Comparison of ENCODE assay signal across 14 cellular contexts in genomic region chr1:15180189-15180588, GRCh38. TPM values are rescaled to one million over a fixed set of nuclear protein-coding genes. Genes with fewer than 3 reads are reported as not detected.
A peak's percentile ranks its signal among the peaks of the same experiment; 100 is the strongest.
DNase-seq lines count a peak whose midpoint lies in the region; ATAC-seq and TF ChIP-seq lines count a peak whose summit lies in the region.
"Had no signal": no experiment of that assay in that cellular context is flagged by ENCODE, and none has a peak within 500 bp of the region (broad histone marks: within the 10 kb centered on the region; RNA-seq: fewer than 3 reads in every experiment).

No MANE protein-coding gene starts in this region.

- H3K4me2 ChIP-seq in HCT116 (ENCODE audit: low read length): peak overlapping the region; percentile 83

- H3K27ac ChIP-seq in HCT116 (ENCODE audit: low read depth, low read length) (peak overlapping the region; percentile 86), rectal smooth muscle tissue (ENCODE audit: low read depth, low read length) (peak overlapping the region; percentile 2)
- H3K27ac ChIP-seq: cardiac muscle cell had no signal

- CTCF ChIA-PET in HCT116 (lab: Charles Lee): interaction anchor here (1.1 to 1.9 kb wide), 3 partner anchors 20 to 38 kb away, joined by 3 to 8 read pairs (median 6); partner anchors contain the start of gene TMEM51

- ATAC-seq in HCT116: no peak

- BruUV-seq in HCT116 (replicated peaks; lab: Mats Ljungman, UMichigan): no TSS peak

- peaks cover 85% of the 10 kb centered on the region for H3K79me2 ChIP-seq in HCT116 (ENCODE audit: insufficient read depth, low read length)

- H3K9me2 ChIP-seq in HCT116 (ENCODE audit: insufficient read depth): no peaks in the 10 kb centered on the region

- no peak for TF ChIP-seq RAD21 in HCT116 (IDR thresholded peaks at IDR 0.05; ENCODE audit: low read depth)

- TF ChIP-seq POLR2A in HCT116 (IDR thresholded peaks at IDR 0.05; ENCODE audit: borderline replicate concordance, extremely low read depth, insufficient read depth, insufficient read length): no peak

- no peaks in the 10 kb centered on the region for H3K27me3 ChIP-seq in HCT116 (ENCODE audit: insufficient read depth, low read length)
- H3K27me3 ChIP-seq in rectal smooth muscle tissue (ENCODE audit: control insufficient read depth, insufficient read depth, low read length): no peaks in the 10 kb centered on the region
- H3K27me3 ChIP-seq: cardiac muscle cell, esophagus muscularis mucosa had no signal

- TF ChIP-seq CTCF in HCT116 (IDR thresholded peaks at IDR 0.05 in 2 of 3, conservative IDR thresholded peaks at IDR 0.05 in 1 of 3; ENCODE audit: borderline replicate concordance in 1 of 3, insufficient read depth in 1 of 3, low read depth in 2 of 3, low read length in 2 of 3): no peak

- no peaks in the 10 kb centered on the region for H3K36me3 ChIP-seq in HCT116 (ENCODE audit: control insufficient read depth in 1 of 2, insufficient read depth in 2 of 2, low read length in 2 of 2)
- H3K36me3 ChIP-seq in rectal smooth muscle tissue (ENCODE audit: control insufficient read depth, insufficient read depth, low read length): no peaks in the 10 kb centered on the region
- H3K36me3 ChIP-seq: cardiac muscle cell, esophagus muscularis mucosa had no signal

- H2AFZ ChIP-seq in HCT116 (ENCODE audit: low read depth, low read length, poor library complexity, severe bottlenecking): no peak overlapping the region

- peaks cover 62 to 65% of the 10 kb centered on the region in 2 experiments for H3K4me1 ChIP-seq in HCT116 (ENCODE audit: control insufficient read depth in 1 of 2, insufficient read depth in 2 of 2, low read length in 2 of 2)
- H3K4me1 ChIP-seq in rectal smooth muscle tissue (ENCODE audit: control insufficient read depth, insufficient read depth, low read length): peaks cover 5% of the 10 kb centered on the region

- in situ Hi-C loops in SK-MEL-5 (cut with HindIII; ENCODE audit: low pct_unique_long_range_greater_than_20kb, low sequenced_read_pairs): no loop called here

- no peak overlapping the region; a peak in 1 of 4 replicates for H3K4me3 ChIP-seq in HCT116 (replicated peaks in 1 of 2; ENCODE audit: low read depth in 1 of 2, low read length in 2 of 2)
- no peak overlapping the region for H3K4me3 ChIP-seq in rectal smooth muscle tissue (ENCODE audit: low read length)
- H3K4me3 ChIP-seq: cardiac muscle cell, esophagus muscularis mucosa had no signal

- H3K9ac ChIP-seq in HCT116 (ENCODE audit: low read length) (peak overlapping the region; percentile 63), rectal smooth muscle tissue (ENCODE audit: low read length) (no peak overlapping the region)

- no peaks in the 10 kb centered on the region for H3K9me3 ChIP-seq in HCT116 (ENCODE audit: control insufficient read depth in 1 of 2, insufficient read depth in 1 of 2, low read depth in 1 of 2, low read length in 2 of 2)
- H3K9me3 ChIP-seq: esophagus muscularis mucosa had no signal

- H4K20me1 ChIP-seq in HCT116 (ENCODE audit: insufficient read depth): peaks cover 4% of the 10 kb centered on the region; the same call in 1 of the 2 replicates

- POLR2A ChIA-PET in HCT116 (lab: Charles Lee): no interaction called here

- DNase-seq in HCT116 (ENCODE audit: low read depth, low spot score): no peak
- peak; percentile 99 for DNase-seq in SK-MEL-5 (ENCODE audit: low read depth, low spot score)
- DNase-seq in globus pallidus (ENCODE audit: low spot score): peak; percentile 91
- no peak for DNase-seq in dermis blood vessel endothelial cell
- DNase-seq in NCI-H2081 treated with DMSO at 0.1 percent for 48 hours (lab: John Stamatoyannopoulos, UW): no peak
- no peak for DNase-seq in islet precursor cell
- no peak for DNase-seq in NCI-H524 (lab: John Stamatoyannopoulos, UW)
- DNase-seq: activated CD4-positive, alpha-beta T cell treated with anti-CD3 and anti-CD28 coated beads, Interleukin-2, amount 50 U/mL, for 1 hour; activated gamma-delta T cell; NCI-H1694; T-helper 2 cell had no signal

- intact Hi-C loops in HCT116 (cut with micrococcal nuclease): no loop called here

- RAD21 ChIA-PET in HCT116 (lab: Charles Lee; ENCODE audit: low non-redundant PET in 1 of 2, low total read pairs in 2 of 2, uncharacterized antibody in 2 of 2, unreplicated experiment in 2 of 2): no interaction called here

TF ChIP-seq in HCT116, 20 proteins besides CTCF, POLR2A, EP300 and RAD21:
- TF ChIP-seq SP1 (IDR thresholded peaks at IDR 0.05; ENCODE audit: low read depth): no peak
- TF ChIP-seq CBX3 (IDR thresholded peaks at IDR 0.05; ENCODE audit: low read depth): no peak
- no peak for TF ChIP-seq ELF1 (IDR thresholded peaks at IDR 0.05; ENCODE audit: borderline replicate concordance, low read depth)
- TF ChIP-seq YY1 (IDR thresholded peaks at IDR 0.05; ENCODE audit: extremely low read depth, insufficient replicate concordance, low read depth, low read length): no peak
- no peak for TF ChIP-seq POLR2AphosphoS5 (IDR thresholded peaks at IDR 0.05; ENCODE audit: low read depth, low read length)
- TF ChIP-seq MAX (IDR thresholded peaks at IDR 0.05): no peak
- TF ChIP-seq JUND (IDR thresholded peaks at IDR 0.05): no peak
- no peak for TF ChIP-seq ZNF274 (IDR thresholded peaks at IDR 0.05; ENCODE audit: low read depth, low read length)
- no peak for TF ChIP-seq EZH2 (IDR thresholded peaks at IDR 0.05)
- no peak for TF ChIP-seq SRF (IDR thresholded peaks at IDR 0.05; ENCODE audit: low read depth)
- TF ChIP-seq CEBPB (IDR thresholded peaks at IDR 0.05; ENCODE audit: low read depth): no peak
- TF ChIP-seq EGR1 (IDR thresholded peaks at IDR 0.05; ENCODE audit: low read depth): no peak
- TF ChIP-seq, protein P1, sequence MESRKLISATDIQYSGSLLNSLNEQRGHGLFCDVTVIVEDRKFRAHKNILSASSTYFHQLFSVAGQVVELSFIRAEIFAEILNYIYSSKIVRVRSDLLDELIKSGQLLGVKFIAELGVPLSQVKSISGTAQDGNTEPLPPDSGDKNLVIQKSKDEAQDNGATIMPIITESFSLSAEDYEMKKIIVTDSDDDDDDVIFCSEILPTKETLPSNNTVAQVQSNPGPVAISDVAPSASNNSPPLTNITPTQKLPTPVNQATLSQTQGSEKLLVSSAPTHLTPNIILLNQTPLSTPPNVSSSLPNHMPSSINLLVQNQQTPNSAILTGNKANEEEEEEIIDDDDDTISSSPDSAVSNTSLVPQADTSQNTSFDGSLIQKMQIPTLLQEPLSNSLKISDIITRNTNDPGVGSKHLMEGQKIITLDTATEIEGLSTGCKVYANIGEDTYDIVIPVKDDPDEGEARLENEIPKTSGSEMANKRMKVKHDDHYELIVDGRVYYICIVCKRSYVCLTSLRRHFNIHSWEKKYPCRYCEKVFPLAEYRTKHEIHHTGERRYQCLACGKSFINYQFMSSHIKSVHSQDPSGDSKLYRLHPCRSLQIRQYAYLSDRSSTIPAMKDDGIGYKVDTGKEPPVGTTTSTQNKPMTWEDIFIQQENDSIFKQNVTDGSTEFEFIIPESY (IDR thresholded peaks at IDR 0.05; ENCODE audit: extremely low read depth, insufficient replicate concordance, low read length): no peak

RNA-seq across cellular contexts. Expression of gene TMEM51, which starts 26.6 kb away (rescaled TPM):
- 16.6 TPM for total RNA-seq in HCT116 (2021; ENCODE audit: unreplicated experiment)
- 20.3 and 22.4 TPM in 2 replicates for polyA plus RNA-seq in HCT116 (2012)
- 16.2 and 18.9 TPM in 2 replicates for total RNA-seq in SK-MEL-5 (2014; rRNA removed; shearing (Covaris generic))
- polyA plus RNA-seq in SK-MEL-5 (2015; cell fraction: cytosol; rRNA removed): 28.7 and 37.1 TPM in 2 replicates
- 13.3 and 14.2 TPM in 2 replicates for polyA plus RNA-seq in SK-MEL-5 (2015; cell fraction: nucleus; rRNA removed)
- total RNA-seq in dermis blood vessel endothelial cell: 10.0 and 10.2 TPM in 2 replicates

Comparison
In these comparisons a context has a peak if more than half of its experiments do, and no peak if none do; other contexts are left out.
1. DNase-seq: peak in SK-MEL-5 (single experiment) and globus pallidus (single experiment); none in HCT116 (single experiment), dermis blood vessel endothelial cell (single experiment), NCI-H2081 treated with DMSO at 0.1 percent for 48 hours (single experiment), islet precursor cell (single experiment) and NCI-H524 (0 of 2).